Comparison of ENCODE assay signal across 16 cellular contexts in the genomic region with DNA sequence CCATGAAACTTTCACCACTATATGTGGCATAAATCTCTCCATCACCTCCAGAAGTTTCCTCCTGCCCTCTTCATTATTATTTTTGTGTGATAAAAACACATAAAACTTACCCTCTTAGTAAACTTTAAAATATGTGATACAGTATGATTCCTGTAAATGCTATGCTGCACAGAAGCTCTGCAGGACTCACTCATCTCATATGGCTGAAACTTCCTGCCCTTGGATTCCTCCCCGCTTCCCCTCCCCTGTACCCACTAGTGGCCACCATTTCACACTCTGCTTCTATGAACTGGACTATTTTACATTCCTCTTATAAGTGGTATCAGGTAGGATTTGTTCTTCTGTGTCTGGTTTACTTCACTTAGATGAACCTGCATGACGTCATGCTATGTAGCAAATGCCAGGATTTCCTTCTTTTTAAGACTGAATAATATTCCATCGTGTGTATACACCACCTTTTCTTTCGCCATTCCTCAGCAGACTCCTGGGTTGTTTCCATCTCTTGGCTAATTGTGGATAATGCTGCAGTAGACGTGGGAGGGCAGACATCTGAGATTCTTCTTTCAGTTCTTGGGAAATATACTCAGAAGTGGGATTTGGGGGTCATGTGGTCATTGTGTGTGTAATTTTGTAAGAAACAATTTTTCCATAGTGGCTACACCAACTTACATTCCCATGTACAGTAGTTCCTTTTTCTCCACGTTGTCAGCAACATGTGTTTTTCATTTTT.
"Had no signal": no experiment of that assay in that cellular context is flagged by ENCODE, and none has a peak within 500 bp of the region (broad histone marks: within the 10 kb centered on the region; RNA-seq: fewer than 3 reads in every experiment).

No MANE protein-coding gene starts in this region.

- H3K9me3 Mint-ChIP-seq: activated naive CD4-positive, alpha-beta T cell treated with anti-CD3 and anti-CD28 coated beads for 36 hours; activated T-cell treated with anti-CD3 and anti-CD28 coated beads, Interleukin-2, amount 50 U/mL, for 4 hours had no signal

- H3K36me3 ChIP-seq: ascending aorta, cardiac muscle cell, pancreas, thoracic aorta had no signal

- DNase-seq: activated CD4-positive, alpha-beta T cell treated with anti-CD3 and anti-CD28 coated beads, Interleukin-2, amount 10 ng/mL, durations not matched to agents 24 days and 14 days; activated CD8-positive, alpha-beta memory T cell treated with anti-CD3 and anti-CD28 coated beads, Interleukin-2, amount 50 U/mL, for 4 hours; activated naive CD4-positive, alpha-beta T cell treated with anti-CD3 and anti-CD28 coated beads for 36 hours; activated naive CD8-positive, alpha-beta T cell treated with anti-CD3 and anti-CD28 coated beads, Interleukin-2, amount 50 U/mL, for 24 hours; activated T-cell treated with anti-CD3 and anti-CD28 coated beads, Interleukin-2, amount 50 U/mL, for 4 hours; left cardiac atrium; mesendoderm; naive thymus-derived CD8-positive, alpha-beta T cell; pancreas; stimulated activated CD4-positive, alpha-beta T cell treated with anti-CD3 and anti-CD28 coated beads, Interleukin-4, amount 100 ng/mL, for 24 hours; T1000 had no signal

- H3K9me3 ChIP-seq: pancreas, thoracic aorta had no signal

- H3K27ac ChIP-seq: ascending aorta, cardiac muscle cell, pancreas, thoracic aorta had no signal

- H3K27ac Mint-ChIP-seq: activated CD4-positive, alpha-beta T cell treated with anti-CD3 and anti-CD28 coated beads, Interleukin-2, amount 10 ng/mL, durations not matched to agents 24 days and 14 days; activated naive CD4-positive, alpha-beta T cell treated with anti-CD3 and anti-CD28 coated beads for 36 hours; activated naive CD8-positive, alpha-beta T cell treated with anti-CD3 and anti-CD28 coated beads, Interleukin-2, amount 50 U/mL, for 24 hours; stimulated activated effector memory CD8-positive, alpha-beta T cell treated with anti-CD3 and anti-CD28 coated beads, Interleukin-12 subunit alpha, Interleukin-12 subunit beta, amount 100 ng/mL, for 72 hours had no signal

- H3K27me3 ChIP-seq: ascending aorta, cardiac muscle cell, pancreas had no signal

- H3K36me3 Mint-ChIP-seq: stimulated activated effector memory CD8-positive, alpha-beta T cell treated with anti-CD3 and anti-CD28 coated beads, Interleukin-12 subunit alpha, Interleukin-12 subunit beta, amount 100 ng/mL, for 72 hours had no signal

- H3K4me3 ChIP-seq: ascending aorta, cardiac muscle cell, pancreas, thoracic aorta had no signal

- H3K4me1 Mint-ChIP-seq: activated CD4-positive, alpha-beta T cell treated with anti-CD3 and anti-CD28 coated beads, Interleukin-2, amount 10 ng/mL, durations not matched to agents 24 days and 14 days; activated naive CD8-positive, alpha-beta T cell treated with anti-CD3 and anti-CD28 coated beads, Interleukin-2, amount 50 U/mL, for 24 hours; naive thymus-derived CD8-positive, alpha-beta T cell; stimulated activated effector memory CD8-positive, alpha-beta T cell treated with anti-CD3 and anti-CD28 coated beads, Interleukin-12 subunit alpha, Interleukin-12 subunit beta, amount 100 ng/mL, for 72 hours had no signal

- ATAC-seq: activated naive CD8-positive, alpha-beta T cell treated with anti-CD3 and anti-CD28 coated beads, Interleukin-2, amount 50 U/mL, for 24 hours; activated T-cell treated with anti-CD3 and anti-CD28 coated beads, Interleukin-2, amount 50 U/mL, for 4 hours; left cardiac atrium; naive thymus-derived CD8-positive, alpha-beta T cell; pancreas; sciatic nerve; stimulated activated effector memory CD8-positive, alpha-beta T cell treated with anti-CD3 and anti-CD28 coated beads, Interleukin-12 subunit alpha, Interleukin-12 subunit beta, amount 100 ng/mL, for 72 hours had no signal

- H3K4me3 Mint-ChIP-seq: activated CD4-positive, alpha-beta T cell treated with anti-CD3 and anti-CD28 coated beads, Interleukin-2, amount 10 ng/mL, durations not matched to agents 24 days and 14 days; activated naive CD4-positive, alpha-beta T cell treated with anti-CD3 and anti-CD28 coated beads for 36 hours; activated naive CD8-positive, alpha-beta T cell treated with anti-CD3 and anti-CD28 coated beads, Interleukin-2, amount 50 U/mL, for 24 hours; activated T-cell treated with anti-CD3 and anti-CD28 coated beads, Interleukin-2, amount 50 U/mL, for 4 hours; naive thymus-derived CD8-positive, alpha-beta T cell; stimulated activated effector memory CD8-positive, alpha-beta T cell treated with anti-CD3 and anti-CD28 coated beads, Interleukin-12 subunit alpha, Interleukin-12 subunit beta, amount 100 ng/mL, for 72 hours had no signal
